Comparison of ENCODE assay signal across 29 cellular contexts in genomic region chr6:92545861-92546260, GRCh38.
"Had no signal": no experiment of that assay in that cellular context is flagged by ENCODE, and none has a peak within 500 bp of the region (broad histone marks: within the 10 kb centered on the region; RNA-seq: fewer than 3 reads in every experiment).

No MANE protein-coding gene starts in this region.

- H3K27me3 Mint-ChIP-seq: activated B cell treated with CpG ODN at 0.5 μM for 24 hours; activated CD8-positive, alpha-beta T cell treated with anti-CD3 and anti-CD28 coated beads for 36 hours; activated naive CD8-positive, alpha-beta T cell; activated T-helper 17 cell treated with anti-CD3 and anti-CD28 coated beads, Interleukin-2, amount 50 U/mL, for 72 hours; central memory CD8-positive, alpha-beta T cell; T-helper 17 cell had no signal

- H3K4me1 Mint-ChIP-seq: activated B cell treated with CpG ODN at 0.5 μM for 24 hours; activated T-helper 17 cell treated with anti-CD3 and anti-CD28 coated beads, Interleukin-2, amount 50 U/mL, for 72 hours; central memory CD8-positive, alpha-beta T cell; T-helper 17 cell had no signal

- H3K4me3 Mint-ChIP-seq: activated B cell treated with CpG ODN at 0.5 μM for 24 hours; activated CD8-positive, alpha-beta T cell treated with anti-CD3 and anti-CD28 coated beads for 36 hours; activated naive CD8-positive, alpha-beta T cell; activated T-cell treated with anti-CD3 and anti-CD28 coated beads, Interleukin-2, amount 50 U/mL, for 4 hours; activated T-helper 17 cell treated with anti-CD3 and anti-CD28 coated beads, Interleukin-2, amount 50 U/mL, for 72 hours; central memory CD8-positive, alpha-beta T cell; endodermal cell; T-helper 17 cell; T-helper 2 cell treated with Interferon-gamma antibody and Interleukin-4, amounts not matched to agents 5 μg/mL and 100 μg/mL, for 36 hours had no signal

- H3K36me3 Mint-ChIP-seq: activated naive CD8-positive, alpha-beta T cell had no signal

- DNase-seq: activated B cell treated with CpG ODN at 0.5 μM for 24 hours; activated CD4-positive, alpha-beta T cell treated with anti-CD3 and anti-CD28 coated beads for 48 hours; activated CD4-positive, alpha-beta T cell treated with anti-CD3 and anti-CD28 coated beads, Interleukin-2, amount 50 U/mL, for 1 hour; activated CD4-positive, alpha-beta T cell treated with anti-CD3 and anti-CD28 coated beads, Interleukin-2, amount 50 U/mL, for 48 hours; activated CD8-positive, alpha-beta memory T cell treated with anti-CD3 and anti-CD28 coated beads for 24 hours; activated CD8-positive, alpha-beta T cell treated with anti-CD3 and anti-CD28 coated beads for 36 hours; activated effector memory CD4-positive, alpha-beta T cell treated with Interleukin-2 at 50 U/mL for 16 hours; activated gamma-delta T cell treated with Interleukin-2 at 50 U/mL for 16 hours; activated naive CD4-positive, alpha-beta T cell treated with anti-CD3 and anti-CD28 coated beads, Interleukin-2, amount 50 U/mL, for 16 hours; activated naive CD4-positive, alpha-beta T cell treated with Interleukin-2 at 50 U/mL for 16 hours; activated T-cell treated with anti-CD3 and anti-CD28 coated beads, Interleukin-2, amount 50 U/mL, for 4 hours; amniotic stem cell; anterior cingulate cortex; brain microvascular endothelial cell; cortex of kidney; dorsolateral prefrontal cortex; effector memory CD4-positive, alpha-beta T cell; endodermal cell; esophagus squamous epithelium; foreskin melanocyte; head of caudate nucleus; T-helper 1 cell; T-helper 17 cell; T1000; WERI-Rb-1 had no signal

- H3K27ac Mint-ChIP-seq: activated B cell treated with CpG ODN at 0.5 μM for 24 hours; activated CD8-positive, alpha-beta T cell treated with anti-CD3 and anti-CD28 coated beads for 36 hours; activated naive CD8-positive, alpha-beta T cell; activated T-helper 17 cell treated with anti-CD3 and anti-CD28 coated beads, Interleukin-2, amount 50 U/mL, for 72 hours; endodermal cell; T-helper 17 cell; T-helper 2 cell treated with Interferon-gamma antibody and Interleukin-4, amounts not matched to agents 5 μg/mL and 100 μg/mL, for 36 hours had no signal
